16 cellular contexts compared by ENCODE assay signal in the genomic region with DNA sequence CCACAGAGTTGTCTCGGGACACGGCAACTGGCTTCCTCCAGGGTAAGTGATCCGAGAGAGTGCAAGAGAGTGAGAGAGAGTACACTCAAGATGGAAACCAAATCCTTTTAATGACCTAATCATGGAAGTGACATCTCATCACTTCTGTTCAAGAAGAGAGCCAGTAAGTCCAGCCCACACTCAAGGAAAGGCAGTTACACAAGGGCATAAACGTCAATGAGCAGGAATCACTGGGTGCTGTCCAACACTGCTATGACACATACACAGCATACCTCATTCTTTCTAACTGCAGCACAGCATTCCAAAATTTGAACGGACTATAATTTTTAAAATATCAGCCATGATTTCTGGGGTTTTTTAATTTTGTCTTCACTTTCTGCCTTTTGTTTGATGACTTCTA. TPM values are rescaled to one million over a fixed set of nuclear protein-coding genes. Genes with fewer than 3 reads are reported as not detected.
DNase-seq lines count a peak whose midpoint lies in the region; ATAC-seq lines count a peak whose summit lies in the region.
"Had no signal": no experiment of that assay in that cellular context is flagged by ENCODE, and none has a peak within 500 bp of the region (broad histone marks: within the 10 kb centered on the region; RNA-seq: fewer than 3 reads in every experiment).

No MANE protein-coding gene starts in this region.

- no peak overlapping the region for H3K4me3 Mint-ChIP-seq in stimulated activated naive CD8-positive, alpha-beta T cell treated with anti-CD3 and anti-CD28 coated beads, Interleukin-15, amount 100 ng/mL, for 72 hours
- no peak overlapping the region for H3K4me3 Mint-ChIP-seq in activated naive CD8-positive, alpha-beta T cell treated with anti-CD3 and anti-CD28 coated beads for 36 hours
- H3K4me3 Mint-ChIP-seq: activated CD8-positive, alpha-beta T cell treated with anti-CD3 and anti-CD28 coated beads, Interleukin-2, amount 10 ng/mL, durations not matched to agents 7 days and 5 days; dendritic cell treated with granulocyte-macrophage colony-stimulating factor and Interleukin-4, amounts not matched to agents 40 ng/mL and 50 ng/mL, for 4 days; neural crest cell; T-helper 2 cell treated with Interferon-gamma antibody and Interleukin-4, amounts not matched to agents 5 μg/mL and 100 μg/mL, for 36 hours had no signal

- ATAC-seq in stimulated activated naive CD8-positive, alpha-beta T cell treated with anti-CD3 and anti-CD28 coated beads, Interleukin-15, Interleukin-2, amounts not matched to agents 100 U/mL and 50 U/mL, for 24 hours, result peak; percentile 23
- no peak for ATAC-seq in stimulated activated naive CD8-positive, alpha-beta T cell treated with anti-CD3 and anti-CD28 coated beads, Interleukin-15, amount 100 ng/mL, for 72 hours
- no peak for ATAC-seq in GM21717 (IDR thresholded peaks at IDR 0.05; ENCODE audit: unreplicated experiment)
- ATAC-seq: activated CD8-positive, alpha-beta T cell treated with anti-CD3 and anti-CD28 coated beads, Interleukin-2, amount 10 ng/mL, durations not matched to agents 7 days and 5 days; left ventricle myocardium superior had no signal

- no peaks in the 10 kb centered on the region for H3K27me3 Mint-ChIP-seq in stimulated activated naive CD8-positive, alpha-beta T cell treated with anti-CD3 and anti-CD28 coated beads, Interleukin-15, amount 100 ng/mL, for 72 hours
- H3K27me3 Mint-ChIP-seq in activated naive CD8-positive, alpha-beta T cell treated with anti-CD3 and anti-CD28 coated beads for 36 hours, result no peaks in the 10 kb centered on the region
- H3K27me3 Mint-ChIP-seq: dendritic cell treated with granulocyte-macrophage colony-stimulating factor and Interleukin-4, amounts not matched to agents 40 ng/mL and 50 ng/mL, for 4 days had no signal

- H3K36me3 Mint-ChIP-seq in activated naive CD8-positive, alpha-beta T cell treated with anti-CD3 and anti-CD28 coated beads for 36 hours, result no peaks in the 10 kb centered on the region

- no peak overlapping the region for H3K27ac Mint-ChIP-seq in stimulated activated naive CD8-positive, alpha-beta T cell treated with anti-CD3 and anti-CD28 coated beads, Interleukin-15, amount 100 ng/mL, for 72 hours
- no peak overlapping the region for H3K27ac Mint-ChIP-seq in activated naive CD8-positive, alpha-beta T cell treated with anti-CD3 and anti-CD28 coated beads for 36 hours
- H3K27ac Mint-ChIP-seq: activated CD8-positive, alpha-beta T cell treated with anti-CD3 and anti-CD28 coated beads, Interleukin-2, amount 10 ng/mL, durations not matched to agents 7 days and 5 days; dendritic cell treated with granulocyte-macrophage colony-stimulating factor and Interleukin-4, amounts not matched to agents 40 ng/mL and 50 ng/mL, for 4 days; T-helper 2 cell treated with Interferon-gamma antibody and Interleukin-4, amounts not matched to agents 5 μg/mL and 100 μg/mL, for 36 hours had no signal

- no peak for DNase-seq in stimulated activated naive CD8-positive, alpha-beta T cell treated with anti-CD3 and anti-CD28 coated beads, Interleukin-15, Interleukin-2, amounts not matched to agents 100 U/mL and 50 U/mL, for 24 hours
- DNase-seq in stimulated activated naive CD8-positive, alpha-beta T cell treated with anti-CD3 and anti-CD28 coated beads, Interleukin-15, amount 100 ng/mL, for 72 hours, result no peak
- DNase-seq in T1000 (lab: John Stamatoyannopoulos, UW), result peak; percentile 8
- DNase-seq in fibroblast of the conjunctiva (ENCODE audit: low read depth), result peak; percentile 60
- no peak for DNase-seq in DMS153 treated with DMSO at 0.1 percent for 48 hours (lab: John Stamatoyannopoulos, UW; ENCODE audit: unreplicated experiment)
- DNase-seq in NCI-H526 (lab: John Stamatoyannopoulos, UW), result no peak
- DNase-seq in activated naive CD8-positive, alpha-beta T cell treated with anti-CD3 and anti-CD28 coated beads for 36 hours, result no peak
- DNase-seq: activated CD8-positive, alpha-beta T cell treated with anti-CD3 and anti-CD28 coated beads, Interleukin-2, amount 10 ng/mL, durations not matched to agents 7 days and 5 days; activated naive CD4-positive, alpha-beta T cell treated with Interleukin-2 at 50 U/mL for 16 hours; BE2C; left ventricle myocardium superior; NCI-H2171 treated with DMSO at 0.1 percent for 48 hours had no signal

- no peaks in the 10 kb centered on the region for H3K4me1 Mint-ChIP-seq in stimulated activated naive CD8-positive, alpha-beta T cell treated with anti-CD3 and anti-CD28 coated beads, Interleukin-15, amount 100 ng/mL, for 72 hours
- peaks cover 4% of the 10 kb centered on the region for H3K4me1 Mint-ChIP-seq in activated naive CD8-positive, alpha-beta T cell treated with anti-CD3 and anti-CD28 coated beads for 36 hours
- H3K4me1 Mint-ChIP-seq: neural crest cell had no signal

- H3K9me3 Mint-ChIP-seq in stimulated activated naive CD8-positive, alpha-beta T cell treated with anti-CD3 and anti-CD28 coated beads, Interleukin-15, amount 100 ng/mL, for 72 hours, result no peaks in the 10 kb centered on the region
- H3K9me3 Mint-ChIP-seq in activated naive CD8-positive, alpha-beta T cell treated with anti-CD3 and anti-CD28 coated beads for 36 hours, result no peaks in the 10 kb centered on the region
- H3K9me3 Mint-ChIP-seq: dendritic cell treated with granulocyte-macrophage colony-stimulating factor and Interleukin-4, amounts not matched to agents 40 ng/mL and 50 ng/mL, for 4 days; neural crest cell had no signal

RNA-seq across cellular contexts. Expression of gene OSBPL3, which starts 29.3 kb away (rescaled TPM):
- total RNA-seq in activated naive CD8-positive, alpha-beta T cell treated with anti-CD3 and anti-CD28 coated beads for 36 hours, result 10 to 100 TPM; 40.8 to 44.1 TPM

Comparison
In these comparisons a context has a peak if more than half of its experiments do, and no peak if none do; other contexts are left out.
1. DNase-seq: peak in T1000 (single experiment) and fibroblast of the conjunctiva (single experiment); none in stimulated activated naive CD8-positive, alpha-beta T cell treated with anti-CD3 and anti-CD28 coated beads, Interleukin-15, Interleukin-2, amounts not matched to agents 100 U/mL and 50 U/mL, for 24 hours (single experiment), stimulated activated naive CD8-positive, alpha-beta T cell treated with anti-CD3 and anti-CD28 coated beads, Interleukin-15, amount 100 ng/mL, for 72 hours (0 of 2), DMS153 treated with DMSO at 0.1 percent for 48 hours (single experiment), NCI-H526 (0 of 2) and activated naive CD8-positive, alpha-beta T cell treated with anti-CD3 and anti-CD28 coated beads for 36 hours (single experiment).